In genomic region chr16:68084504-68085258, GRCh38 we compare ENCODE assay signal across 8 cellular contexts. TPM values are rescaled to one million over a fixed set of nuclear protein-coding genes. Genes with fewer than 3 reads are reported as not detected.
A peak's percentile ranks its signal among the peaks of the same experiment; 100 is the strongest.
DNase-seq lines count a peak whose midpoint lies in the region; ATAC-seq and TF ChIP-seq lines count a peak whose summit lies in the region.

No MANE protein-coding gene starts in this region.

- no peaks in the 10 kb centered on the region for H3K36me3 ChIP-seq in CD4-positive, CD25-positive, alpha-beta regulatory T cell (ENCODE audit: control insufficient read depth, insufficient read depth, low read length)

- H3K4me1 Mint-ChIP-seq in CD4-positive, CD25-positive, alpha-beta regulatory T cell: peaks cover 21 to 75% (median 58%) of the 10 kb centered on the region in 4 donors

- no peaks in the 10 kb centered on the region for H3K9me3 ChIP-seq in CD4-positive, CD25-positive, alpha-beta regulatory T cell (ENCODE audit: control insufficient read depth in 2 of 2, low read length in 2 of 2)
- H3K9me3 ChIP-seq in mononuclear cell (ENCODE audit: low read depth, low read length): no peaks in the 10 kb centered on the region

- no peaks in the 10 kb centered on the region for H3K9me3 Mint-ChIP-seq in CD4-positive, CD25-positive, alpha-beta regulatory T cell

- peak overlapping the region; percentile 90 for H3K27ac ChIP-seq in CD4-positive, CD25-positive, alpha-beta regulatory T cell (ENCODE audit: insufficient read depth, low read length, poor library complexity, severe bottlenecking)

- no peak for TF ChIP-seq CTCF in epithelial cell of esophagus (IDR thresholded peaks at IDR 0.05; ENCODE audit: insufficient read depth, low read depth, low read length, missing control alignments)

- H3K27me3 ChIP-seq in CD4-positive, CD25-positive, alpha-beta regulatory T cell (ENCODE audit: control insufficient read depth, insufficient read depth, low read length): no peaks in the 10 kb centered on the region
- H3K27me3 ChIP-seq in mononuclear cell (ENCODE audit: insufficient read depth, low read length): no peaks in the 10 kb centered on the region

- DNase-seq in CD4-positive, CD25-positive, alpha-beta regulatory T cell: peak; percentile 79 to 94 (median 81)
- DNase-seq in NOMO-1 treated with DMSO at 0.1 percent for 48 hours (lab: John Stamatoyannopoulos, UW; ENCODE audit: unreplicated experiment): peak; percentile 91
- peak; percentile 67 for DNase-seq in activated T-cell treated with anti-CD3 and anti-CD28 coated beads for 1 hour (ENCODE audit: low read depth)
- DNase-seq in epithelial cell of esophagus (ENCODE audit: low read depth): peak; percentile 39
- DNase-seq in stimulated activated CD8-positive, alpha-beta memory T cell treated with anti-CD3 and anti-CD28 coated beads, Interleukin-4, amount 100 ng/mL, for 1 hour (ENCODE audit: low read depth in 2 of 2, low spot score in 1 of 2): peak; percentile 57 to 74

- H3K36me3 Mint-ChIP-seq in CD4-positive, CD25-positive, alpha-beta regulatory T cell: no peaks in the 10 kb centered on the region

- H3K4me3 Mint-ChIP-seq in CD4-positive, CD25-positive, alpha-beta regulatory T cell: peak overlapping the region; percentile 90 to 97 (median 90)

- ATAC-seq in CD4-positive, CD25-positive, alpha-beta regulatory T cell (ENCODE audit: low read depth in 2 of 2): peak; percentile 52
- ATAC-seq in GM19395 (IDR thresholded peaks at IDR 0.05; ENCODE audit: unreplicated experiment) (peak; percentile 50), HG03558 (IDR thresholded peaks at IDR 0.05; ENCODE audit: extremely low read depth, unreplicated experiment) (peak; percentile 48)

- H3K27me3 Mint-ChIP-seq in CD4-positive, CD25-positive, alpha-beta regulatory T cell: no peaks in the 10 kb centered on the region

- H3K27ac Mint-ChIP-seq in CD4-positive, CD25-positive, alpha-beta regulatory T cell: peak overlapping the region; percentile 76 to 88 (median 86)

- peak overlapping the region; percentile 71 for H3K4me3 ChIP-seq in CD4-positive, CD25-positive, alpha-beta regulatory T cell (ENCODE audit: low read depth, low read length)
- H3K4me3 ChIP-seq in epithelial cell of esophagus (ENCODE audit: low read length) (peak overlapping the region; percentile 58), mononuclear cell (ENCODE audit: low read length) (peak overlapping the region; percentile 69)

- H3K4me1 ChIP-seq in CD4-positive, CD25-positive, alpha-beta regulatory T cell (ENCODE audit: control insufficient read depth, insufficient read depth, low read length, poor library complexity, severe bottlenecking): peaks cover 89% of the 10 kb centered on the region
- H3K4me1 ChIP-seq in mononuclear cell (ENCODE audit: insufficient read depth, low read length): peaks cover 70% of the 10 kb centered on the region

RNA-seq across cellular contexts. Expression of gene NFATC3, which starts 0.5 kb away (rescaled TPM):
- total RNA-seq in CD4-positive, CD25-positive, alpha-beta regulatory T cell: 115 TPM
- 10 to 100 TPM; 52.0 to 67.5 (median 56.6) TPM for polyA plus RNA-seq in CD4-positive, CD25-positive, alpha-beta regulatory T cell
- 153 TPM for total RNA-seq in mononuclear cell

Comparison
In these comparisons a context has a peak if more than half of its experiments do, and no peak if none do; other contexts are left out.
1. Peak in every context shown above with its lines: DNase-seq, ATAC-seq, H3K4me3 ChIP-seq and H3K27ac ChIP-seq.
2. DNase-seq: peak in every context shown above with its lines; median percentile 91 in NOMO-1 treated with DMSO at 0.1 percent for 48 hours; 81 in CD4-positive, CD25-positive, alpha-beta regulatory T cell; 67 in activated T-cell treated with anti-CD3 and anti-CD28 coated beads for 1 hour; 66 in stimulated activated CD8-positive, alpha-beta memory T cell treated with anti-CD3 and anti-CD28 coated beads, Interleukin-4, amount 100 ng/mL, for 1 hour; 39 in epithelial cell of esophagus.